In the genomic region with DNA sequence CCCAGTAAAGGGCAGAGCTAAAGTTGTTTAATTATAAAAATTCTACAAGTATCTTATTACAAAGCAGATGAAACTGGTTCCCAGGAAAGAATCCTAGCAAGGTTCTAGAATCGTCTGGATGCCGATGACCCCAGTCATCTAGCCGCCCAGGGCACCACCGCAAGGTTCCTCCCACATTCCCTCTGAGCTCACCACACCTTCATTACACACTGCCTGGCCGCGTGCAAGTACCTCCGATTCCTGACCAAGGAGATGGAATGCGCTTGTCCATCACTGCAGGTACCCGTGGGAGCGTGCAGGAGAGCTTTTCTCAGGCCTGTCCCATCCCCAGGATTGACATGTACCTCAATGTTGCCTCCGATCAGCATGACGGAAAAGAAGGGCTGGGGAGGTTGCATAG, we compare ENCODE assay signal across 20 cellular contexts.
"Had no signal": no experiment of that assay in that cellular context is flagged by ENCODE, and none has a peak within 500 bp of the region (broad histone marks: within the 10 kb centered on the region; RNA-seq: fewer than 3 reads in every experiment).

No MANE protein-coding gene starts in this region.

- ATAC-seq: activated CD4-positive, CD25-positive, alpha-beta regulatory T cell treated with anti-CD3 and anti-CD28 coated beads, Interleukin-2, amount 50 U/mL, for 24 hours; activated CD8-positive, alpha-beta T cell treated with anti-CD3 and anti-CD28 coated beads, Interleukin-2, amount 10 ng/mL, durations not matched to agents 7 days and 5 days; body of pancreas; Panc1; Right ventricle myocardium inferior had no signal

- H3K4me3 ChIP-seq: body of pancreas, cardiac muscle cell, SK-N-MC had no signal

- DNase-seq: activated CD4-positive, alpha-beta T cell treated with anti-CD3 and anti-CD28 coated beads for 4 hours; activated CD8-positive, alpha-beta T cell treated with anti-CD3 and anti-CD28 coated beads, Interleukin-2, amount 10 ng/mL, durations not matched to agents 7 days and 5 days; activated effector memory CD4-positive, alpha-beta T cell treated with Interleukin-2 at 50 U/mL for 16 hours; activated naive CD4-positive, alpha-beta T cell; activated T-cell treated with anti-CD3 and anti-CD28 coated beads, Interleukin-2, amount 50 U/mL, for 24 hours; aorta; body of pancreas; NCI-H1048; NCI-H1417; NCI-H1930; NCI-H2171; NCI-H2227 treated with DMSO at 0.1 percent for 48 hours; NCI-H526 treated with DMSO at 0.1 percent for 48 hours; NCI-H82; RPMI8226 had no signal

- H3K27me3 ChIP-seq: body of pancreas, cardiac muscle cell had no signal

- H3K9me3 ChIP-seq: body of pancreas had no signal

- H3K27ac ChIP-seq: body of pancreas, cardiac muscle cell, SK-N-MC had no signal
